23 cellular contexts compared by ENCODE assay signal in the genomic region with DNA sequence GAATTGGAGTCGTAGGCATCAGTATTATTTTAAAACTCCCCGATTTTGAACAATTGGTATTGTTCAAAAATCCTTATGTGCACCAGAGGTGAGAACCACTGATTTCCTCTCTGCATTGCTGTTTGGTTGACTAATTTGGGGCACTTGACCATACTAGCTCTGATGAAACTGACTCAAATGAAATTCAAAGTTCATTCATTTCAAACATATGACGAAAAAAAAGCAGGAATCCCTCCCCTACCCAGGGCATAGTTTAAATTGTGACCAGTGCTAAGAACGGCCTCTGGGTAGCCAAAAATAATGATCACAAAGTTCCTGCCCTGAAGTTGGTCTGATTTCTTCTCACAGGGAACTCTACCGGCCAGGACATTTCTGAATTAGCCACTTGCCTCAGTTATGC.
DNase-seq lines count a peak whose midpoint lies in the region; ATAC-seq, FAIRE-seq and TF ChIP-seq lines count a peak whose summit lies in the region.
"Had no signal": no experiment of that assay in that cellular context is flagged by ENCODE, and none has a peak within 500 bp of the region (broad histone marks: within the 10 kb centered on the region; RNA-seq: fewer than 3 reads in every experiment).

No MANE protein-coding gene starts in this region.

- no peak for TF ChIP-seq EP300 in H1 (IDR thresholded peaks at IDR 0.05; ENCODE audit: borderline replicate concordance in 1 of 2, low read depth in 2 of 2, low read length in 2 of 2)

- H3K27me3 ChIP-seq in H1 (replicated peaks in 1 of 4; ENCODE audit: control insufficient read depth in 3 of 4, extremely low read depth in 1 of 4, insufficient read depth in 3 of 4, low read length in 3 of 4) (no peaks in the 10 kb centered on the region), subcutaneous abdominal adipose tissue (ENCODE audit: control insufficient read depth in 5 of 5, insufficient read depth in 4 of 5, low read length in 5 of 5) (peaks cover 0 to 17% (median 5%) of the 10 kb centered on the region in 5 donors), A673 (replicated peaks; ENCODE audit: insufficient read depth, low read depth, low read length, poor library complexity) (peaks cover 11% of the 10 kb centered on the region)

- H3K23ac ChIP-seq in H1 (ENCODE audit: insufficient read length) = no peak overlapping the region

- no peak overlapping the region for H2BK12ac ChIP-seq in H1 (ENCODE audit: low read depth, low read length)

- H3K36me3 Mint-ChIP-seq in activated naive CD4-positive, alpha-beta T cell treated with anti-CD3 and anti-CD28 coated beads, Interleukin-2, amount 50 U/mL, for 24 hours = no peaks in the 10 kb centered on the region
- no peaks in the 10 kb centered on the region for H3K36me3 Mint-ChIP-seq in natural killer cell
- no peaks in the 10 kb centered on the region for H3K36me3 Mint-ChIP-seq in activated CD4-positive, alpha-beta T cell treated with anti-CD3 and anti-CD28 coated beads for 36 hours (ENCODE audit: low read depth)
- H3K36me3 Mint-ChIP-seq: CD4-positive, CD25-positive, alpha-beta regulatory T cell; IgD-negative memory B cell had no signal

- H2BK15ac ChIP-seq in H1 (ENCODE audit: low read length) = no peak overlapping the region

- TF ChIP-seq RAD21 in H1 (IDR thresholded peaks at IDR 0.05 in 1 of 2, conservative IDR thresholded peaks at IDR 0.05 in 1 of 2; ENCODE audit: low read depth in 2 of 2, low read length in 2 of 2) = no peak

- DNase-seq in activated naive CD4-positive, alpha-beta T cell (lab: John Stamatoyannopoulos, UW) = no peak
- no peak for DNase-seq in H1 (ENCODE audit: low read depth in 1 of 2, low spot score in 2 of 2)
- no peak for DNase-seq in natural killer cell
- no peak for DNase-seq in HEK293T (ENCODE audit: extremely low spot score)
- no peak for DNase-seq in activated CD4-positive, alpha-beta T cell treated with anti-CD3 and anti-CD28 coated beads for 36 hours
- DNase-seq in A673 (ENCODE audit: low spot score) = no peak
- DNase-seq: CD4-positive, CD25-positive, alpha-beta regulatory T cell; CD8-positive, alpha-beta memory T cell; COR-L47; DMS 273 treated with DMSO at 0.1 percent for 48 hours; DMS53; DND-41; EL; GOT3; H9; KBM-7 had no signal

- no peaks in the 10 kb centered on the region for H3K27me3 Mint-ChIP-seq in activated naive CD4-positive, alpha-beta T cell treated with anti-CD3 and anti-CD28 coated beads, Interleukin-2, amount 50 U/mL, for 24 hours
- H3K27me3 Mint-ChIP-seq in natural killer cell (ENCODE audit: low read depth in 2 of 2) = peaks cover 0 to 23% of the 10 kb centered on the region in 2 donors
- no peaks in the 10 kb centered on the region for H3K27me3 Mint-ChIP-seq in activated CD4-positive, alpha-beta T cell treated with anti-CD3 and anti-CD28 coated beads for 36 hours
- H3K27me3 Mint-ChIP-seq: B cell; CD4-positive, CD25-positive, alpha-beta regulatory T cell had no signal

- POLR2A ChIA-PET in H1 (lab: Charles Lee; ENCODE audit: partially characterized antibody) (no interaction called here), HEK293T (lab: Yijun Ruan, JAX) (no interaction called here), A673 (lab: Charles Lee; ENCODE audit: low non-redundant PET) (interaction anchor here (0.6 kb wide), 1 partner anchor 212 kb away, joined by 3 read pairs; no protein-coding TSS in a partner anchor)
- POLR2A ChIA-PET in activated CD4-positive, alpha-beta T cell treated with anti-CD3 and anti-CD28 coated beads for 36 hours (lab: Charles Lee) = interaction anchor here (0.6 kb wide), 1 partner anchor 39 kb away, joined by 3 read pairs; no protein-coding TSS in a partner anchor

- no TSS peak for BruUV-seq in A673 (replicated peaks; lab: Mats Ljungman, UMichigan)

- H4K20me1 ChIP-seq in H1 (replicated peaks in 1 of 2; ENCODE audit: control insufficient read depth in 1 of 2, insufficient read depth in 2 of 2, low read length in 2 of 2) = no peaks in the 10 kb centered on the region

- no peak overlapping the region for H3K4ac ChIP-seq in H1 (replicated peaks; ENCODE audit: insufficient read length, low read depth, low read length)

- H3K4me1 ChIP-seq in H1 (replicated peaks in 1 of 4; ENCODE audit: control insufficient read depth in 3 of 4, insufficient read depth in 4 of 4, low read length in 3 of 4) = no peaks in the 10 kb centered on the region
- peaks cover 0 to 10% (median 3%) of the 10 kb centered on the region in 5 donors for H3K4me1 ChIP-seq in subcutaneous abdominal adipose tissue (ENCODE audit: control insufficient read depth in 5 of 5, insufficient read depth in 5 of 5, low read length in 5 of 5)
- no peaks in the 10 kb centered on the region for H3K4me1 ChIP-seq in A673 (ENCODE audit: insufficient read depth, low read length, poor library complexity, severe bottlenecking)

- no peak overlapping the region for H4K5ac ChIP-seq in H1 (ENCODE audit: insufficient read length, low read depth, low read length)

- FAIRE-seq in H1 (lab: Jason Lieb, UNC) = peak; percentile 39
- FAIRE-seq: GM12878 had no signal

- ATAC-seq in natural killer cell = peak in 1 of 3 donors; percentile 71
- ATAC-seq in activated CD4-positive, alpha-beta T cell treated with anti-CD3 and anti-CD28 coated beads for 36 hours = no peak
- ATAC-seq: GM12878 had no signal

- no peak overlapping the region for H2BK120ac ChIP-seq in H1 (replicated peaks; ENCODE audit: low read depth, low read length)

- no peak overlapping the region for H2AK5ac ChIP-seq in H1 (ENCODE audit: low read depth, low read length)

- intact Hi-C loops in natural killer cell (cut with micrococcal nuclease) (no loop called here), A673 (cut with micrococcal nuclease; ENCODE audit: unreplicated experiment) (no loop called here)
- intact Hi-C loops in activated CD4-positive, alpha-beta T cell treated with anti-CD3 and anti-CD28 coated beads for 36 hours (cut with DNase I, micrococcal nuclease) = no loop called here

- no peak overlapping the region for H2BK5ac ChIP-seq in H1 (ENCODE audit: low read depth, low read length)

- no peak overlapping the region for H2AFZ ChIP-seq in H1 (ENCODE audit: low read length)

- H3K9ac ChIP-seq in H1 (replicated peaks in 1 of 4; ENCODE audit: extremely low read depth in 1 of 4, low read depth in 3 of 4, low read length in 3 of 4) (no peak overlapping the region), subcutaneous abdominal adipose tissue (ENCODE audit: low read length in 5 of 5) (no peak overlapping the region)
- H3K9ac ChIP-seq: BLaER1 treated with 17β-estradiol and CSF1 and Interleukin-3, amounts not matched to agents 10 nM and 100 nM had no signal

- H3K36me3 ChIP-seq in H1 (ENCODE audit: control insufficient read depth in 2 of 4, insufficient read depth in 4 of 4, low read length in 3 of 4) (no peaks in the 10 kb centered on the region), subcutaneous abdominal adipose tissue (ENCODE audit: control insufficient read depth in 5 of 5, insufficient read depth in 5 of 5, low read length in 5 of 5) (no peaks in the 10 kb centered on the region), A673 (ENCODE audit: insufficient read depth, low read length, poor library complexity, severe bottlenecking) (no peaks in the 10 kb centered on the region)
- H3K36me3 ChIP-seq: BLaER1 treated with 17β-estradiol and CSF1 and Interleukin-3, amounts not matched to agents 10 nM and 100 nM had no signal

- H3K9me3 Mint-ChIP-seq in activated naive CD4-positive, alpha-beta T cell treated with anti-CD3 and anti-CD28 coated beads, Interleukin-2, amount 50 U/mL, for 24 hours = no peaks in the 10 kb centered on the region
- no peaks in the 10 kb centered on the region for H3K9me3 Mint-ChIP-seq in natural killer cell
- H3K9me3 Mint-ChIP-seq in activated CD4-positive, alpha-beta T cell treated with anti-CD3 and anti-CD28 coated beads for 36 hours (ENCODE audit: low read depth) = no peaks in the 10 kb centered on the region
- H3K9me3 Mint-ChIP-seq: CD4-positive, CD25-positive, alpha-beta regulatory T cell; CD8-positive, alpha-beta memory T cell had no signal

- no peaks in the 10 kb centered on the region for H3K79me1 ChIP-seq in H1 (ENCODE audit: low read depth, low read length)

- CTCF ChIA-PET in H1 (lab: Charles Lee; ENCODE audit: partially characterized antibody) = interaction anchor here (1.6 kb wide), 1 partner anchor 29 kb away, joined by 3 read pairs; no protein-coding TSS in a partner anchor
- CTCF ChIA-PET in HEK293T (lab: Yijun Ruan, JAX) = interaction anchor here (1.0 kb wide), 1 partner anchor 18 kb away, joined by 3 read pairs; no protein-coding TSS in a partner anchor
- CTCF ChIA-PET in activated CD4-positive, alpha-beta T cell treated with anti-CD3 and anti-CD28 coated beads for 36 hours (lab: Charles Lee) = interaction anchor here (1.1 kb wide), 1 partner anchor 547 kb away, joined by 3 read pairs; no protein-coding TSS in a partner anchor
- CTCF ChIA-PET in A673 (lab: Charles Lee) = no interaction called here

- no peak overlapping the region for H3K14ac ChIP-seq in H1 (ENCODE audit: insufficient read length)

- H3K56ac ChIP-seq in H1 (replicated peaks; ENCODE audit: insufficient read length, low read depth, low read length) = no peak overlapping the region

- no peak overlapping the region for H4K8ac ChIP-seq in H1 (ENCODE audit: extremely low read depth, insufficient read depth, low read length)

- H3K4me3 ChIP-seq in H1 (ENCODE audit: extremely low read depth in 1 of 4, insufficient read depth in 2 of 4, low read depth in 3 of 4, low read length in 4 of 4) (no peak overlapping the region), subcutaneous abdominal adipose tissue (ENCODE audit: low read depth in 1 of 5, low read length in 5 of 5) (no peak overlapping the region), A673 (ENCODE audit: low read depth, low read length, poor library complexity, severe bottlenecking) (no peak overlapping the region)
- H3K4me3 ChIP-seq: BLaER1 treated with 17β-estradiol and CSF1 and Interleukin-3, amounts not matched to agents 10 nM and 100 nM; GM12878 had no signal

- peak overlapping the region; percentile 36 for H3K4me3 Mint-ChIP-seq in activated naive CD4-positive, alpha-beta T cell treated with anti-CD3 and anti-CD28 coated beads, Interleukin-2, amount 50 U/mL, for 24 hours
- peak overlapping the region; percentile 78 for H3K4me3 Mint-ChIP-seq in natural killer cell
- H3K4me3 Mint-ChIP-seq in activated CD4-positive, alpha-beta T cell treated with anti-CD3 and anti-CD28 coated beads for 36 hours = no peak overlapping the region
- H3K4me3 Mint-ChIP-seq: B cell; CD4-positive, CD25-positive, alpha-beta regulatory T cell; H9; IgD-negative memory B cell had no signal

- no peak overlapping the region for H2BK20ac ChIP-seq in H1 (ENCODE audit: low read length)

- H3K27ac ChIP-seq in H1 (ENCODE audit: low read depth, low read length) (no peak overlapping the region), subcutaneous abdominal adipose tissue (ENCODE audit: low read depth, low read length) (peak overlapping the region; percentile 76), A673 (ENCODE audit: low read depth, low read length, poor library complexity, severe bottlenecking) (no peak overlapping the region)
- H3K27ac ChIP-seq: 22Rv1 had no signal

- H3K4me2 ChIP-seq in H1 (ENCODE audit: insufficient read depth in 1 of 2, low read depth in 2 of 2, low read length in 2 of 2) = no peak overlapping the region

- no peak overlapping the region for H3K18ac ChIP-seq in H1 (ENCODE audit: extremely low read depth, low read length)

- H3K27ac Mint-ChIP-seq in activated naive CD4-positive, alpha-beta T cell treated with anti-CD3 and anti-CD28 coated beads, Interleukin-2, amount 50 U/mL, for 24 hours = no peak overlapping the region
- peak overlapping the region in 1 of 2 donors; percentile 29 for H3K27ac Mint-ChIP-seq in natural killer cell
- no peak overlapping the region for H3K27ac Mint-ChIP-seq in activated CD4-positive, alpha-beta T cell treated with anti-CD3 and anti-CD28 coated beads for 36 hours
- H3K27ac Mint-ChIP-seq: B cell; CD4-positive, CD25-positive, alpha-beta regulatory T cell; H9; IgD-negative memory B cell had no signal

- H3K79me2 ChIP-seq in H1 (ENCODE audit: control insufficient read depth in 1 of 2, insufficient read depth in 2 of 2, low read length in 2 of 2) = no peaks in the 10 kb centered on the region

- H3K9me3 ChIP-seq in H1 (ENCODE audit: insufficient read depth in 2 of 2, low read depth in 1 of 2, low read length in 1 of 2) = no peaks in the 10 kb centered on the region
- H3K9me3 ChIP-seq in subcutaneous abdominal adipose tissue (ENCODE audit: control insufficient read depth in 5 of 5, low read length in 5 of 5) = no peaks in the 10 kb centered on the region
- no peaks in the 10 kb centered on the region for H3K9me3 ChIP-seq in A673 (ENCODE audit: low read depth, low read length, poor library complexity, severe bottlenecking)

- H3K23me2 ChIP-seq in H1 (ENCODE audit: low read depth, low read length) = no peaks in the 10 kb centered on the region

- TF ChIP-seq CTCF in H1 (IDR thresholded peaks at IDR 0.05; ENCODE audit: control extremely low read depth in 1 of 3, insufficient read depth in 1 of 3, low read depth in 1 of 3, low read length in 3 of 3) (no peak), natural killer cell (IDR thresholded peaks at IDR 0.05) (no peak), A673 (conservative IDR thresholded peaks at IDR 0.05; ENCODE audit: low read depth, low read length) (no peak)

- H3K4me1 Mint-ChIP-seq in activated naive CD4-positive, alpha-beta T cell treated with anti-CD3 and anti-CD28 coated beads, Interleukin-2, amount 50 U/mL, for 24 hours = peaks cover 3% of the 10 kb centered on the region
- H3K4me1 Mint-ChIP-seq in natural killer cell = peaks cover 9 to 15% of the 10 kb centered on the region in 2 donors
- no peaks in the 10 kb centered on the region for H3K4me1 Mint-ChIP-seq in activated CD4-positive, alpha-beta T cell treated with anti-CD3 and anti-CD28 coated beads for 36 hours
- H3K4me1 Mint-ChIP-seq: B cell; CD4-positive, CD25-positive, alpha-beta regulatory T cell had no signal

- 87% methylated on average over 5 of the region's 5 CpGs; no CpG with 5 or more reads in 1 of the 2 experiments for WGBS in H1 (ENCODE audit: extremely low coverage in 1 of 2, insufficient coverage in 1 of 2, insufficient read length in 1 of 2, insufficient replicate concordance in 2 of 2, low coverage in 1 of 2, low lambda C conversion rate in 2 of 2, missing lambda C conversion rate in 1 of 2), 2 experiments

- no peak overlapping the region for H4K91ac ChIP-seq in H1 (replicated peaks; ENCODE audit: insufficient read length, low read length)

- no peak for TF ChIP-seq POLR2A in H1 (IDR thresholded peaks at IDR 0.05; ENCODE audit: control extremely low read depth in 1 of 2, low read depth in 2 of 2, low read length in 2 of 2)

Comparison
In these comparisons a context has a peak if more than half of its experiments do, and no peak if none do; other contexts are left out.
1. POLR2A ChIA-PET loops: an anchor here in activated CD4-positive, alpha-beta T cell treated with anti-CD3 and anti-CD28 coated beads for 36 hours (0.6 kb wide) and A673 (0.6 kb wide); none called in H1 and HEK293T.